ENCODE assay signal across 1 cellular context in the genomic region with DNA sequence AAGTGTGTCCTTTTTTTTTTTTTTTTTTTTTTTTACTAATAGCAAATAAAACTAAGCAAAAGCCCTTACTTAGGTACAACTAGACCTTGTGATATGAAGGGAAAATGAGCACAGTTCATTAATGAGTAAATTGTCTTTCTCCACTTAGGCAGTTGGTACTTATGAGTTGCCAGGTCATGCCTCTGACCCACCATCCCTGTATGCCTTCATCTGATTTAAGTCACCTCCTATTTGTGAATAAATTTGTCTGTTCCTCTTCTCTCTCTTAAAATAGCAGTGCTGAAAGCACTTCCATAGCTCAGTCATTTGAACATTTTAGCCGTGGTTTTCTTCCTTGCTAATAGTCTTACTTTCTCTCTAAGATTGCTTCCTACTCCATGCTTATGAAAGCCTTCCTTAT.
TF ChIP-seq lines count a peak whose summit lies in the region.

No MANE protein-coding gene starts in this region.

TF ChIP-seq in GM12878, 131 proteins besides CTCF, POLR2A, EP300 and RAD21 (continued from another document):
- TF ChIP-seq, protein P1, sequence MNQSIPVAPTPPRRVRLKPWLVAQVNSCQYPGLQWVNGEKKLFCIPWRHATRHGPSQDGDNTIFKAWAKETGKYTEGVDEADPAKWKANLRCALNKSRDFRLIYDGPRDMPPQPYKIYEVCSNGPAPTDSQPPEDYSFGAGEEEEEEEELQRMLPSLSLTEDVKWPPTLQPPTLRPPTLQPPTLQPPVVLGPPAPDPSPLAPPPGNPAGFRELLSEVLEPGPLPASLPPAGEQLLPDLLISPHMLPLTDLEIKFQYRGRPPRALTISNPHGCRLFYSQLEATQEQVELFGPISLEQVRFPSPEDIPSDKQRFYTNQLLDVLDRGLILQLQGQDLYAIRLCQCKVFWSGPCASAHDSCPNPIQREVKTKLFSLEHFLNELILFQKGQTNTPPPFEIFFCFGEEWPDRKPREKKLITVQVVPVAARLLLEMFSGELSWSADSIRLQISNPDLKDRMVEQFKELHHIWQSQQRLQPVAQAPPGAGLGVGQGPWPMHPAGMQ (IDR thresholded peaks at IDR 0.05; ENCODE audit: borderline replicate concordance), result no peak
- TF ChIP-seq, protein P2, sequence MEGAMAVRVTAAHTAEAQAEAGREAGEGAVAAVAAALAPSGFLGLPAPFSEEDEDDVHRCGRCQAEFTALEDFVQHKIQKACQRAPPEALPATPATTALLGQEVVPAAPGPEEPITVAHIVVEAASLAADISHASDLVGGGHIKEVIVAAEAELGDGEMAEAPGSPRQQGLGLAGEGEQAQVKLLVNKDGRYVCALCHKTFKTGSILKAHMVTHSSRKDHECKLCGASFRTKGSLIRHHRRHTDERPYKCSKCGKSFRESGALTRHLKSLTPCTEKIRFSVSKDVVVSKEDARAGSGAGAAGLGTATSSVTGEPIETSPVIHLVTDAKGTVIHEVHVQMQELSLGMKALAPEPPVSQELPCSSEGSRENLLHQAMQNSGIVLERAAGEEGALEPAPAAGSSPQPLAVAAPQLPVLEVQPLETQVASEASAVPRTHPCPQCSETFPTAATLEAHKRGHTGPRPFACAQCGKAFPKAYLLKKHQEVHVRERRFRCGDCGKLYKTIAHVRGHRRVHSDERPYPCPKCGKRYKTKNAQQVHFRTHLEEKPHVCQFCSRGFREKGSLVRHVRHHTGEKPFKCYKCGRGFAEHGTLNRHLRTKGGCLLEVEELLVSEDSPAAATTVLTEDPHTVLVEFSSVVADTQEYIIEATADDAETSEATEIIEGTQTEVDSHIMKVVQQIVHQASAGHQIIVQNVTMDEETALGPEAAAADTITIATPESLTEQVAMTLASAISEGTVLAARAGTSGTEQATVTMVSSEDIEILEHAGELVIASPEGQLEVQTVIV (IDR thresholded peaks at IDR 0.05; ENCODE audit: borderline replicate concordance, partially characterized antibody), result no peak
- TF ChIP-seq, protein P3, sequence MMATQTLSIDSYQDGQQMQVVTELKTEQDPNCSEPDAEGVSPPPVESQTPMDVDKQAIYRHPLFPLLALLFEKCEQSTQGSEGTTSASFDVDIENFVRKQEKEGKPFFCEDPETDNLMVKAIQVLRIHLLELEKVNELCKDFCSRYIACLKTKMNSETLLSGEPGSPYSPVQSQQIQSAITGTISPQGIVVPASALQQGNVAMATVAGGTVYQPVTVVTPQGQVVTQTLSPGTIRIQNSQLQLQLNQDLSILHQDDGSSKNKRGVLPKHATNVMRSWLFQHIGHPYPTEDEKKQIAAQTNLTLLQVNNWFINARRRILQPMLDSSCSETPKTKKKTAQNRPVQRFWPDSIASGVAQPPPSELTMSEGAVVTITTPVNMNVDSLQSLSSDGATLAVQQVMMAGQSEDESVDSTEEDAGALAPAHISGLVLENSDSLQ (IDR thresholded peaks at IDR 0.05), result no peak
- TF ChIP-seq SMAD1 (IDR thresholded peaks at IDR 0.05; ENCODE audit: low read depth, partially characterized antibody) (no peak), HDAC6 (IDR thresholded peaks at IDR 0.05; ENCODE audit: unreplicated experiment) (no peak), BMI1 (IDR thresholded peaks at IDR 0.05; ENCODE audit: borderline replicate concordance) (no peak)
- TF ChIP-seq, protein P4, sequence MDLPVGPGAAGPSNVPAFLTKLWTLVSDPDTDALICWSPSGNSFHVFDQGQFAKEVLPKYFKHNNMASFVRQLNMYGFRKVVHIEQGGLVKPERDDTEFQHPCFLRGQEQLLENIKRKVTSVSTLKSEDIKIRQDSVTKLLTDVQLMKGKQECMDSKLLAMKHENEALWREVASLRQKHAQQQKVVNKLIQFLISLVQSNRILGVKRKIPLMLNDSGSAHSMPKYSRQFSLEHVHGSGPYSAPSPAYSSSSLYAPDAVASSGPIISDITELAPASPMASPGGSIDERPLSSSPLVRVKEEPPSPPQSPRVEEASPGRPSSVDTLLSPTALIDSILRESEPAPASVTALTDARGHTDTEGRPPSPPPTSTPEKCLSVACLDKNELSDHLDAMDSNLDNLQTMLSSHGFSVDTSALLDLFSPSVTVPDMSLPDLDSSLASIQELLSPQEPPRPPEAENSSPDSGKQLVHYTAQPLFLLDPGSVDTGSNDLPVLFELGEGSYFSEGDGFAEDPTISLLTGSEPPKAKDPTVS (IDR thresholded peaks at IDR 0.05; ENCODE audit: low read depth, low read length), result no peak
